ENCODE assay signal across 8 cellular contexts in the genomic region with DNA sequence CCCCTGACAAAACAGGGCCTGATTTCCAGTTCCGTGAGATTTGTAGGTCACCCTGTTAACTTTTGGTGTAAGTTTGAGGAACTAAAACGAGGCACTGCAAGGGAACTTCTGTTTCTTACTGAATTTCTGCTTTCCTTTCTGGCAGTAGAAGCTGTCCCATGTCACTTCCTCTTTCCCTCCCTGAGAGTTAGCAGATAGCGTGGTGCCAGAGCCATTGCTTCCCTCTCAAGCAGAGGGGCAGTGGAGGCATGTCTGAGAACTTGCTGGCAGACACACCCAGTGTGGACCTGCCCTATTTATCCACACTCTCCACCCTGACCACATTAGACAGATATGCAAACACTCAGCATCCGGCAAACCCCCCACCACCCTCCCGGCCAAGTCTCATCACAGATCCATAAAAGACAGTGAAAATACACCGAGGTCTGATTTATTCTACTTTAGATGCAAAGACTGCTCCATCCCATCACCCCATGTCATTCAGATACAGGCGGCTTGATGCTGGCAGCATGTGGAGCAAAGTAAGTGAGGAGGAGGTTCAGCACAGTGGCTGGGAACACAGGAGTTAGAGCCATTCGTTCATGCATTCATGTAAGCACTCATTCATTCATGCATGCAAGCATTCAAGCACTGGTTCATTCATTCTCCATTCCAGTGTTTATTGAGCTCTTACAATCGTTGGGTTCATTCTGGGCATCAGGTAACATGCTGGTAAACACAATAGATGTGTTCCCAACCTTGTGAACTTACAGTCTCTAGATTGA.
DNase-seq lines count a peak whose midpoint lies in the region; ATAC-seq and TF ChIP-seq lines count a peak whose summit lies in the region.

No MANE protein-coding gene starts in this region.

- H3K4me1 ChIP-seq in lung (ENCODE audit: control insufficient read depth in 2 of 2, insufficient read depth in 2 of 2, low read length in 2 of 2) (peaks cover 0 to 4% of the 10 kb centered on the region in 2 donors), testis (no peaks in the 10 kb centered on the region)

- H3K27me3 ChIP-seq in lung (ENCODE audit: control insufficient read depth, insufficient read depth) (no peaks in the 10 kb centered on the region), testis (no peaks in the 10 kb centered on the region)

- H3K4me3 ChIP-seq in lung: no peak overlapping the region
- H3K4me3 ChIP-seq in testis: no peak overlapping the region

- H3K27me3 Mint-ChIP-seq in activated naive CD4-positive, alpha-beta T cell treated with anti-CD3 and anti-CD28 coated beads for 36 hours (ENCODE audit: low read depth): peaks cover 2% of the 10 kb centered on the region

- H3K36me3 ChIP-seq in lung (ENCODE audit: control insufficient read depth in 2 of 2, insufficient read depth in 2 of 2, low read length in 2 of 2): no peaks in the 10 kb centered on the region
- H3K36me3 ChIP-seq in testis (ENCODE audit: low read depth, missing control alignments): no peaks in the 10 kb centered on the region

- TF ChIP-seq CTCF in lung (IDR thresholded peaks at IDR 0.05; ENCODE audit: control extremely low read depth, extremely low read depth) (no peak), testis (IDR thresholded peaks at IDR 0.05) (no peak)

- peak; percentile 30 for DNase-seq in activated naive CD4-positive, alpha-beta T cell treated with anti-CD3 and anti-CD28 coated beads for 36 hours
- DNase-seq in activated naive CD4-positive, alpha-beta T cell treated with anti-CD3 and anti-CD28 coated beads, Interleukin-2, amount 50 U/mL, for 16 hours: no peak
- DNase-seq in SIG-M5 treated with dmso at 0.1 percent for 504 hours (lab: John Stamatoyannopoulos, UW; ENCODE audit: unreplicated experiment): peak; percentile 98
- DNase-seq in lung (ENCODE audit: low spot score): peak; percentile 44
- no peak for DNase-seq in testis
- DNase-seq in DMS114 treated with DMSO at 0.1 percent for 48 hours (lab: John Stamatoyannopoulos, UW; ENCODE audit: unreplicated experiment): no peak
- DNase-seq in stimulated activated CD4-positive, alpha-beta T cell treated with anti-CD3 and anti-CD28 coated beads, Interleukin-2, amount 100 ng/mL, for 24 hours: no peak

- CTCF ChIA-PET in activated naive CD4-positive, alpha-beta T cell treated with anti-CD3 and anti-CD28 coated beads for 36 hours (lab: Charles Lee): no interaction called here

- H3K4me3 Mint-ChIP-seq in activated naive CD4-positive, alpha-beta T cell treated with anti-CD3 and anti-CD28 coated beads for 36 hours: no peak overlapping the region

- no peak for TF ChIP-seq POLR2A in testis (IDR thresholded peaks at IDR 0.05)

- no peaks in the 10 kb centered on the region for H3K9me3 Mint-ChIP-seq in activated naive CD4-positive, alpha-beta T cell treated with anti-CD3 and anti-CD28 coated beads for 36 hours

- H3K36me3 Mint-ChIP-seq in activated naive CD4-positive, alpha-beta T cell treated with anti-CD3 and anti-CD28 coated beads for 36 hours (ENCODE audit: low read depth): no peaks in the 10 kb centered on the region

- peak overlapping the region in 1 of 2 donors; percentile 2 for H3K27ac ChIP-seq in lung (ENCODE audit: low read depth in 1 of 2, low read length in 1 of 2)
- H3K27ac ChIP-seq in testis: no peak overlapping the region

- no peaks in the 10 kb centered on the region for H3K9me3 ChIP-seq in lung (ENCODE audit: control insufficient read depth in 2 of 2, insufficient read depth in 1 of 2, low read length in 1 of 2)
- H3K9me3 ChIP-seq in testis: no peaks in the 10 kb centered on the region

- H3K27ac Mint-ChIP-seq in activated naive CD4-positive, alpha-beta T cell treated with anti-CD3 and anti-CD28 coated beads for 36 hours: no peak overlapping the region

- WGBS in lung, 2 donors: 31 to 33% methylated on average over 9 of the region's 9 CpGs
- WGBS in testis, 2 donors: 61 to 72% methylated on average over 9 of the region's 9 CpGs

- ATAC-seq in HG03066 (IDR thresholded peaks at IDR 0.05; ENCODE audit: low read depth, unreplicated experiment) (peak; percentile 91), lung (ENCODE audit: insufficient read depth, low FRiP score) (no peak)

- peaks cover 44% of the 10 kb centered on the region for H3K4me1 Mint-ChIP-seq in activated naive CD4-positive, alpha-beta T cell treated with anti-CD3 and anti-CD28 coated beads for 36 hours (ENCODE audit: low read depth)

- intact Hi-C loops in activated naive CD4-positive, alpha-beta T cell treated with anti-CD3 and anti-CD28 coated beads for 36 hours (cut with micrococcal nuclease): loop anchor here (2.0 to 5.0 kb wide), 2 partner anchors 186 to 199 kb away; no protein-coding TSS in a partner anchor
- intact Hi-C loops in testis (cut with DNase I; ENCODE audit: low total_unique reads): no loop called here

Comparison
In these comparisons a context has a peak if more than half of its experiments do, and no peak if none do; other contexts are left out.
1. DNase-seq: peak in activated naive CD4-positive, alpha-beta T cell treated with anti-CD3 and anti-CD28 coated beads for 36 hours (single experiment), SIG-M5 treated with dmso at 0.1 percent for 504 hours (single experiment) and lung (single experiment); none in activated naive CD4-positive, alpha-beta T cell treated with anti-CD3 and anti-CD28 coated beads, Interleukin-2, amount 50 U/mL, for 16 hours (single experiment), testis (single experiment), DMS114 treated with DMSO at 0.1 percent for 48 hours (single experiment) and stimulated activated CD4-positive, alpha-beta T cell treated with anti-CD3 and anti-CD28 coated beads, Interleukin-2, amount 100 ng/mL, for 24 hours (0 of 2).